ENCODE assay signal across 31 cellular contexts in genomic region chrX:135518161-135518560, GRCh38.
"Had no signal": no experiment of that assay in that cellular context is flagged by ENCODE, and none has a peak within 500 bp of the region (broad histone marks: within the 10 kb centered on the region; RNA-seq: fewer than 3 reads in every experiment).

No MANE protein-coding gene starts in this region.

- H3K4me3 ChIP-seq: neural progenitor cell, ovary, psoas muscle, right lobe of liver, sigmoid colon, smooth muscle cell, spleen, suprapubic skin, testis, tibial artery, transverse colon, upper lobe of right lung, uterus had no signal

- H3K27me3 Mint-ChIP-seq: progenitor cell of endocrine pancreas; stimulated activated memory B cell treated with anti-CD40 and anti-IgM and Interleukin-4, amounts not matched to agents 10 μg/mL and 1 μg/mL and 100 μg/mL, for 72 hours; stimulated activated naive CD8-positive, alpha-beta T cell treated with anti-CD3 and anti-CD28 coated beads, Interleukin-15, amount 100 ng/mL, for 72 hours; type B pancreatic cell had no signal

- H3K27ac ChIP-seq: neural progenitor cell, ovary, parathyroid adenoma, psoas muscle, right lobe of liver, sigmoid colon, spleen, suprapubic skin, testis, tibial artery, transverse colon, upper lobe of right lung, uterus had no signal

- H3K4me1 ChIP-seq: parathyroid adenoma, psoas muscle, right lobe of liver, suprapubic skin, testis, upper lobe of right lung, uterus had no signal

- H3K36me3 Mint-ChIP-seq: natural killer cell; neural progenitor cell; stimulated activated memory B cell treated with anti-CD40 and anti-IgM and Interleukin-4, amounts not matched to agents 10 μg/mL and 1 μg/mL and 100 μg/mL, for 72 hours; type B pancreatic cell had no signal

- DNase-seq: natural killer cell; occipital lobe; ovary; posterior cingulate gyrus; psoas muscle; right cardiac atrium; right lobe of liver; sigmoid colon; spleen; stimulated activated CD4-positive, alpha-beta T cell treated with anti-CD3 and anti-CD28 coated beads, Interleukin-12 subunit alpha, Interleukin-12 subunit beta, amount 100 ng/mL, for 4 hours; stimulated activated CD4-positive, alpha-beta T cell treated with anti-CD3 and anti-CD28 coated beads, Interleukin-1b, Interleukin-23, amount 100 ng/mL, for 48 hours; stimulated activated CD4-positive, alpha-beta T cell treated with anti-CD3 and anti-CD28 coated beads, Interleukin-4, amount 100 ng/mL, for 1 hour; stimulated activated CD4-positive, alpha-beta T cell treated with anti-CD3 and anti-CD28 coated beads, Interleukin-4, amount 100 ng/mL, for 4 hours; stimulated activated CD8-positive, alpha-beta memory T cell treated with anti-CD3 and anti-CD28 coated beads, Interleukin-4, amount 100 ng/mL, for 48 hours; stimulated activated naive CD4-positive, alpha-beta T cell; stimulated activated naive CD8-positive, alpha-beta T cell treated with anti-CD3 and anti-CD28 coated beads, Interleukin-15, amount 100 ng/mL, for 72 hours; stimulated activated naive CD8-positive, alpha-beta T cell treated with anti-CD3 and anti-CD28 coated beads, Interleukin-15, Interleukin-2, amounts not matched to agents 100 U/mL and 50 U/mL, for 24 hours; substantia nigra; testis; tibial artery; transverse colon; upper lobe of right lung; uterus had no signal

- H3K27ac Mint-ChIP-seq: natural killer cell; nephron; neural progenitor cell; progenitor cell of endocrine pancreas; stimulated activated memory B cell treated with anti-CD40 and anti-IgM and Interleukin-4, amounts not matched to agents 10 μg/mL and 1 μg/mL and 100 μg/mL, for 72 hours; type B pancreatic cell had no signal

- H3K27me3 ChIP-seq: neural progenitor cell, ovary, sigmoid colon, spleen, suprapubic skin, testis, tibial artery, transverse colon, upper lobe of right lung, uterus had no signal

- H3K4me3 Mint-ChIP-seq: natural killer cell; nephron; neural progenitor cell; stimulated activated memory B cell treated with anti-CD40 and anti-IgM and Interleukin-4, amounts not matched to agents 10 μg/mL and 1 μg/mL and 100 μg/mL, for 72 hours; stimulated activated naive CD8-positive, alpha-beta T cell treated with anti-CD3 and anti-CD28 coated beads, Interleukin-15, amount 100 ng/mL, for 72 hours; type B pancreatic cell had no signal

- H3K9me3 Mint-ChIP-seq: natural killer cell; stimulated activated memory B cell treated with anti-CD40 and anti-IgM and Interleukin-4, amounts not matched to agents 10 μg/mL and 1 μg/mL and 100 μg/mL, for 72 hours; stimulated activated naive CD8-positive, alpha-beta T cell treated with anti-CD3 and anti-CD28 coated beads, Interleukin-15, amount 100 ng/mL, for 72 hours had no signal

- ATAC-seq: natural killer cell; psoas muscle; right cardiac atrium; right lobe of liver; stimulated activated memory B cell treated with anti-CD40 and anti-IgM and Interleukin-4, amounts not matched to agents 10 μg/mL and 1 μg/mL and 100 μg/mL, for 72 hours; stimulated activated naive CD8-positive, alpha-beta T cell treated with anti-CD3 and anti-CD28 coated beads, Interleukin-15, amount 100 ng/mL, for 72 hours; stimulated activated naive CD8-positive, alpha-beta T cell treated with anti-CD3 and anti-CD28 coated beads, Interleukin-15, Interleukin-2, amounts not matched to agents 100 U/mL and 50 U/mL, for 24 hours; upper lobe of right lung had no signal

- H3K36me3 ChIP-seq: neural progenitor cell, ovary, right lobe of liver, sigmoid colon, spleen, suprapubic skin, tibial artery, transverse colon, upper lobe of right lung, uterus had no signal

- H3K9me3 ChIP-seq: ovary, psoas muscle, right lobe of liver, sigmoid colon, spleen, suprapubic skin, testis, tibial artery, transverse colon, upper lobe of right lung, uterus had no signal
